ENCODE assay signal across 1 cellular context in the genomic region with DNA sequence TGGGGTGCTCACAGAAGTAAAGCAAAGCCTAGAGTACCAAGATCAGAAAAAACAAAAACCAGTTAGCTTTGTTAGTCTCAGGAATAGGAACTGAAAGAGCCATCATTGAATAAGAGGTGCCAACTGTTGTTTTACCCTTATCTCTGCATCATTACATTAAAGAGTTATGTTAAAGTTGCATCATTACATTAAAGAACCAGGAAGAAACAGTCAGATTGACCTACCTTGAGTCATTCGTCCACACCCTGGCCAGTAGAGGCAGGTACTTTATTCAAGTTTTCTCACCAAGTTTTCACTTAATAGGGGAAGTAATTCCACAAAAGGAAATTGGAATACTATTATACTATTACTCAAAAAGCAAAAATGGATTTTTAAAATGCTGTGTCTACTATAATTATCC.
TF ChIP-seq lines count a peak whose summit lies in the region.

No MANE protein-coding gene starts in this region.

TF ChIP-seq in HepG2, 621 proteins besides CTCF, POLR2A, EP300 and RAD21:
- TF ChIP-seq, protein P1, sequence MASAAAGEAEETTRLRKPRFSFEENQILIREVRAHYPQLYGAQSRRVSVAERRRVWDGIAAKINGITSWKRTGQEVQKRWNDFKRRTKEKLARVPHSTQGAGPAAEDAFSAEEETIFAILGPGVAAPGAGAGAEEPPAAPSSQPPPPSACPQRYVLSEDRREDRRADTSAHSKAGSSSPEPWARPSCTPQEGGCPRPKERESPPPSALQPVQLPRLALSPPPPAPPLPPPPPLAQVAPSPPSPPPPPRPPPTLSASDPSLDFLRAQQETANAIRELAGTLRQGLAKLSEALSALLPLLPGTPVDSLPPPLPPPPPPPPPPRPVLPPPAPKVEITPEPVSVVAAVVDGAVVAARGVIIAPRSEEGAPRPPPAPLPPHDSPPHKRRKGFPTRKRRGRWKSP (CRISPR knock-in tag; IDR thresholded peaks at IDR 0.05) = no peak
- TF ChIP-seq ATF7 (IDR thresholded peaks at IDR 0.05) = peak; percentile 20; the same call in 1 of the 2 replicates
- no peak for TF ChIP-seq ATF7 (CRISPR knock-in tag; IDR thresholded peaks at IDR 0.05)
- TF ChIP-seq, protein P2, sequence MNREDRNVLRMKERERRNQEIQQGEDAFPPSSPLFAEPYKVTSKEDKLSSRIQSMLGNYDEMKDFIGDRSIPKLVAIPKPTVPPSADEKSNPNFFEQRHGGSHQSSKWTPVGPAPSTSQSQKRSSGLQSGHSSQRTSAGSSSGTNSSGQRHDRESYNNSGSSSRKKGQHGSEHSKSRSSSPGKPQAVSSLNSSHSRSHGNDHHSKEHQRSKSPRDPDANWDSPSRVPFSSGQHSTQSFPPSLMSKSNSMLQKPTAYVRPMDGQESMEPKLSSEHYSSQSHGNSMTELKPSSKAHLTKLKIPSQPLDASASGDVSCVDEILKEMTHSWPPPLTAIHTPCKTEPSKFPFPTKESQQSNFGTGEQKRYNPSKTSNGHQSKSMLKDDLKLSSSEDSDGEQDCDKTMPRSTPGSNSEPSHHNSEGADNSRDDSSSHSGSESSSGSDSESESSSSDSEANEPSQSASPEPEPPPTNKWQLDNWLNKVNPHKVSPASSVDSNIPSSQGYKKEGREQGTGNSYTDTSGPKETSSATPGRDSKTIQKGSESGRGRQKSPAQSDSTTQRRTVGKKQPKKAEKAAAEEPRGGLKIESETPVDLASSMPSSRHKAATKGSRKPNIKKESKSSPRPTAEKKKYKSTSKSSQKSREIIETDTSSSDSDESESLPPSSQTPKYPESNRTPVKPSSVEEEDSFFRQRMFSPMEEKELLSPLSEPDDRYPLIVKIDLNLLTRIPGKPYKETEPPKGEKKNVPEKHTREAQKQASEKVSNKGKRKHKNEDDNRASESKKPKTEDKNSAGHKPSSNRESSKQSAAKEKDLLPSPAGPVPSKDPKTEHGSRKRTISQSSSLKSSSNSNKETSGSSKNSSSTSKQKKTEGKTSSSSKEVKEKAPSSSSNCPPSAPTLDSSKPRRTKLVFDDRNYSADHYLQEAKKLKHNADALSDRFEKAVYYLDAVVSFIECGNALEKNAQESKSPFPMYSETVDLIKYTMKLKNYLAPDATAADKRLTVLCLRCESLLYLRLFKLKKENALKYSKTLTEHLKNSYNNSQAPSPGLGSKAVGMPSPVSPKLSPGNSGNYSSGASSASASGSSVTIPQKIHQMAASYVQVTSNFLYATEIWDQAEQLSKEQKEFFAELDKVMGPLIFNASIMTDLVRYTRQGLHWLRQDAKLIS (CRISPR knock-in tag; IDR thresholded peaks at IDR 0.05) = no peak
